Comparison of ENCODE assay signal across 13 cellular contexts in genomic region chr12:104463371-104463770, GRCh38. TPM values are rescaled to one million over a fixed set of nuclear protein-coding genes. Genes with fewer than 3 reads are reported as not detected.
DNase-seq lines count a peak whose midpoint lies in the region; TF ChIP-seq lines count a peak whose summit lies in the region.
"Had no signal": no experiment of that assay in that cellular context is flagged by ENCODE, and none has a peak within 500 bp of the region (broad histone marks: within the 10 kb centered on the region; RNA-seq: fewer than 3 reads in every experiment).

No MANE protein-coding gene starts in this region.

- H3K9me3 Mint-ChIP-seq in activated naive CD4-positive, alpha-beta T cell treated with anti-CD3 and anti-CD28 coated beads, Interleukin-2, amount 10 ng/mL, durations not matched to agents 7 days and 5 days: no peaks in the 10 kb centered on the region
- no peaks in the 10 kb centered on the region for H3K9me3 Mint-ChIP-seq in dendritic cell treated with granulocyte-macrophage colony-stimulating factor and Interleukin-4, amounts not matched to agents 40 ng/mL and 50 ng/mL, for 4 days

- TF ChIP-seq CTCF in MM.1S (IDR thresholded peaks at IDR 0.05; ENCODE audit: low read length) (no peak), transverse colon (IDR thresholded peaks at IDR 0.05) (no peak)

- no peak for TF ChIP-seq POLR2A in transverse colon (IDR thresholded peaks at IDR 0.05)

- no peaks in the 10 kb centered on the region for H3K9me3 ChIP-seq in MM.1S (replicated peaks; ENCODE audit: insufficient read depth, low read length)
- H3K9me3 ChIP-seq in transverse colon: no peaks in the 10 kb centered on the region
- H3K9me3 ChIP-seq: adrenal gland, BE2C, pancreas had no signal

- peak overlapping the region; percentile 75 for H3K4me2 ChIP-seq in MM.1S (ENCODE audit: low read depth, low read length)

- H3K4me3 Mint-ChIP-seq in activated naive CD4-positive, alpha-beta T cell treated with anti-CD3 and anti-CD28 coated beads, Interleukin-2, amount 10 ng/mL, durations not matched to agents 7 days and 5 days: peak overlapping the region; percentile 50
- peak overlapping the region; percentile 58 for H3K4me3 Mint-ChIP-seq in dendritic cell treated with granulocyte-macrophage colony-stimulating factor and Interleukin-4, amounts not matched to agents 40 ng/mL and 50 ng/mL, for 4 days

- peaks cover 54% of the 10 kb centered on the region for H3K36me3 Mint-ChIP-seq in activated naive CD4-positive, alpha-beta T cell treated with anti-CD3 and anti-CD28 coated beads, Interleukin-2, amount 10 ng/mL, durations not matched to agents 7 days and 5 days
- H3K36me3 Mint-ChIP-seq in dendritic cell treated with granulocyte-macrophage colony-stimulating factor and Interleukin-4, amounts not matched to agents 40 ng/mL and 50 ng/mL, for 4 days (ENCODE audit: low read depth): peaks cover 53% of the 10 kb centered on the region

- in situ Hi-C loops in transverse colon (cut with MboI; ENCODE audit: low pct_ligation_motif_present in 1 of 4, low pct_unique_long_range_greater_than_20kb in 1 of 4, low sequenced_read_pairs in 3 of 4): no loop called here

- DNase-seq in activated naive CD4-positive, alpha-beta T cell treated with anti-CD3 and anti-CD28 coated beads, Interleukin-2, amount 10 ng/mL, durations not matched to agents 7 days and 5 days: no peak
- no peak for DNase-seq in activated naive CD4-positive, alpha-beta T cell treated with Interleukin-2 at 50 U/mL for 16 hours
- DNase-seq in MM.1S (no peak), transverse colon (no peak), AG08396 (ENCODE audit: low spot score) (no peak), HT-29 (ENCODE audit: low spot score) (no peak), T-helper 9 cell (no peak)
- DNase-seq: adrenal gland, BE2C, kidney, NCI-H69, pancreas had no signal

- CTCF ChIA-PET in activated naive CD4-positive, alpha-beta T cell treated with anti-CD3 and anti-CD28 coated beads, Interleukin-2, amount 10 ng/mL, durations not matched to agents 7 days and 5 days (lab: Charles Lee): no interaction called here

- H3K27ac ChIP-seq in MM.1S (ENCODE audit: low read length): peak overlapping the region; percentile 71; the same call in 1 of the 2 replicates
- H3K27ac ChIP-seq in transverse colon: peak overlapping the region; percentile 24 to 67 (median 52)

- no peaks in the 10 kb centered on the region for H3K27me3 Mint-ChIP-seq in activated naive CD4-positive, alpha-beta T cell treated with anti-CD3 and anti-CD28 coated beads, Interleukin-2, amount 10 ng/mL, durations not matched to agents 7 days and 5 days
- no peaks in the 10 kb centered on the region for H3K27me3 Mint-ChIP-seq in dendritic cell treated with granulocyte-macrophage colony-stimulating factor and Interleukin-4, amounts not matched to agents 40 ng/mL and 50 ng/mL, for 4 days

- no peaks in the 10 kb centered on the region for H3K36me3 ChIP-seq in MM.1S (replicated peaks; ENCODE audit: insufficient read depth, low read length)
- H3K36me3 ChIP-seq in transverse colon: no peaks in the 10 kb centered on the region
- H3K36me3 ChIP-seq: adrenal gland, BE2C, pancreas had no signal

- no peaks in the 10 kb centered on the region for H3K9me2 ChIP-seq in MM.1S (replicated peaks; ENCODE audit: insufficient read depth, low read length)

- TF ChIP-seq EP300 in transverse colon (IDR thresholded peaks at IDR 0.05; ENCODE audit: low read depth): no peak

- intact Hi-C loops in dendritic cell treated with granulocyte-macrophage colony-stimulating factor and Interleukin-4, amounts not matched to agents 40 ng/mL and 50 ng/mL, for 4 days (cut with micrococcal nuclease): loop anchor here (2.0 kb wide), 1 partner anchor 17 kb away; no protein-coding TSS in a partner anchor
- intact Hi-C loops in transverse colon (cut with DNase I; ENCODE audit: low total_unique reads): no loop called here

- H3K4me3 ChIP-seq in MM.1S (ENCODE audit: low read length) (no peak overlapping the region), transverse colon (no peak overlapping the region)
- H3K4me3 ChIP-seq: adrenal gland, pancreas had no signal

- H4K20me1 ChIP-seq in MM.1S (ENCODE audit: insufficient read depth, low read length): no peaks in the 10 kb centered on the region

- peaks cover 48% of the 10 kb centered on the region for H3F3A ChIP-seq in MM.1S (ENCODE audit: insufficient read depth, low read length)

- H3K27me3 ChIP-seq in MM.1S (replicated peaks; ENCODE audit: insufficient read depth, low read length): no peaks in the 10 kb centered on the region
- H3K27me3 ChIP-seq in transverse colon: peaks cover 3% of the 10 kb centered on the region
- H3K27me3 ChIP-seq: adrenal gland, BE2C, pancreas had no signal

- 0 out of 2 replicates have a peak overlapping the region, but pooled peaks have one; percentile 25 for H2AFZ ChIP-seq in MM.1S (ENCODE audit: low read length)

- peaks cover 97% of the 10 kb centered on the region for H3K79me2 ChIP-seq in MM.1S (ENCODE audit: low read length)

- peaks cover 55% of the 10 kb centered on the region for H3K4me1 ChIP-seq in MM.1S (ENCODE audit: low read length)
- H3K4me1 ChIP-seq in transverse colon: peaks cover 0 to 62% (median 6%) of the 10 kb centered on the region in 4 donors

- peaks cover 86% of the 10 kb centered on the region for H3K4me1 Mint-ChIP-seq in activated naive CD4-positive, alpha-beta T cell treated with anti-CD3 and anti-CD28 coated beads, Interleukin-2, amount 10 ng/mL, durations not matched to agents 7 days and 5 days
- peaks cover 76% of the 10 kb centered on the region for H3K4me1 Mint-ChIP-seq in dendritic cell treated with granulocyte-macrophage colony-stimulating factor and Interleukin-4, amounts not matched to agents 40 ng/mL and 50 ng/mL, for 4 days (ENCODE audit: low read depth)

- H3K9ac ChIP-seq in MM.1S (ENCODE audit: low read length): peak overlapping the region; percentile 31; the same call in 1 of the 2 replicates

- 78 to 83% methylated on average over 1 of the region's 1 CpG for WGBS in transverse colon (ENCODE audit: low coverage in 1 of 2), 2 donors

- H3K27ac Mint-ChIP-seq in activated naive CD4-positive, alpha-beta T cell treated with anti-CD3 and anti-CD28 coated beads, Interleukin-2, amount 10 ng/mL, durations not matched to agents 7 days and 5 days: peak overlapping the region; percentile 92
- peak overlapping the region; percentile 92 for H3K27ac Mint-ChIP-seq in dendritic cell treated with granulocyte-macrophage colony-stimulating factor and Interleukin-4, amounts not matched to agents 40 ng/mL and 50 ng/mL, for 4 days

RNA-seq across cellular contexts. Expression of gene CHST11, which starts 6.6 kb away (rescaled TPM):
- total RNA-seq in transverse colon: 100 to 1,000 TPM in 1 of 4 donors, 10 to 100 TPM in 2, 1 to 10 TPM in 1; 4.2 to 123 (median 31.5) TPM
- total RNA-seq in HT-29 (2014; rRNA removed; shearing (Covaris generic)): 1.6 and 3.8 TPM in 2 replicates
